In the genomic region with DNA sequence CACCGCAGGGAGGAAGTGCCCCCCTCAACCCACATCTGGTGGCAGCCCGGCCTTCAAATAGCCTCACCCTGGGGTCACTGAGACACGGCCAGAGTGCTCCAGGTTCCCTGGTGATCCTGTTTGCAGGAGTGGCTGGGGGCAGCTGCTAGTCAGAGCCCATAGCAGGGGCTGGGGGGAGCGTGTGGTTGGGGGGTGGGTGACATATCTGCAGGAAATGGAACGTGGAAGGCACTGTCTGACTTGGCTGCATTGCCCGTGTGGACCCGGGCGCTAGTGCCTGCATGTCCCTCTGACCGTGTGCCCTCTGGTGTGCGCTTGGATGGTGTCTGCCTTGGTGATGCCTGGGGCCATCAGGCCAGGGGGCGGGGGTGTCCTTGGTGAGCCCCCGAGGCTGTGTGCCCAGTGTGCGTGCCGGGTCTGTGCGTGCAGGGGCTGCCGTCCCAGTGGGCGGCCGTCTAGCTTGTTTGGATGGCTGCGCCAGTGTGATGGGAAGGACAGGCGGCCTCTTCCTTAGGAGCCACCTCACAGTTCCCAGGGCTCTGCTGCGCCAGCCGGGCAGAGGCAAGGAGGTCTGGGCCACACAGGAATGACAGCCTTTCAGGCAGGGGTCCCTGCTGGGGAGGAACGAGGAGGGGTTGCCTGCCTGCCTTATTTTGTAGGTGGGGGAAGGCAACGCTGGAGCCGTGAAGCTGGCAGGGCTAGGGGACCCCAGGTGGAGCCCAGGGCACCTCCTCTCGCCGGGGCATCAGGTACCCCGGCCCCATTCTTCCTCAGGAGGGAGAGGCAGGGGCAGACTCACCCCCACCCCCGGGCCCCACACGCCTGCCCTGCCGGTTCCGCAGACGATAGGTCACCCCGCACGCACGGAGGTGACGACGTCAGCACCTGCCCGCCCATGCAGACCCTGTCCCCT, we compare ENCODE assay signal across 8 cellular contexts. TPM values are rescaled to one million over a fixed set of nuclear protein-coding genes. Genes with fewer than 3 reads are reported as not detected.
DNase-seq lines count a peak whose midpoint lies in the region; ATAC-seq and TF ChIP-seq lines count a peak whose summit lies in the region.

No MANE protein-coding gene starts in this region.

- H3K9me3 Mint-ChIP-seq in activated CD4-positive, alpha-beta memory T cell treated with anti-CD3 and anti-CD28 coated beads for 36 hours, result no peaks in the 10 kb centered on the region

- intact Hi-C loops in activated CD4-positive, alpha-beta memory T cell treated with anti-CD3 and anti-CD28 coated beads for 36 hours (cut with micrococcal nuclease), result no loop called here
- intact Hi-C loops in heart left ventricle (cut with DNase I), result no loop called here

- peaks cover 0 to 16% (median 0%) of the 10 kb centered on the region in 9 donors for H3K27me3 ChIP-seq in heart left ventricle

- no peak overlapping the region for H3K27ac Mint-ChIP-seq in activated CD4-positive, alpha-beta memory T cell treated with anti-CD3 and anti-CD28 coated beads for 36 hours

- H3K27ac ChIP-seq in heart left ventricle, result peak overlapping the region in 7 of 12 donors; percentile 8 to 56 (median 34)

- peak overlapping the region; percentile 67 for H3K4me3 Mint-ChIP-seq in activated CD4-positive, alpha-beta memory T cell treated with anti-CD3 and anti-CD28 coated beads for 36 hours

- no peak for TF ChIP-seq POLR2A in heart left ventricle (IDR thresholded peaks at IDR 0.05)

- 41 to 53% (median 49%) methylated on average over 24 to 39 of the region's 39 CpGs for WGBS in heart left ventricle, 4 donors

- H3K4me3 ChIP-seq in heart left ventricle (peak overlapping the region in 9 of 12 donors; percentile 2 to 39 (median 25)), retinal pigment epithelial cell (ENCODE audit: low read length) (peak overlapping the region; percentile 60)

- TF ChIP-seq CTCF in heart left ventricle (IDR thresholded peaks at IDR 0.05) (no peak), retinal pigment epithelial cell (conservative IDR thresholded peaks at IDR 0.05; ENCODE audit: low read depth, low read length) (no peak)

- H3K4me1 ChIP-seq in heart left ventricle, result peaks cover 0 to 56% (median 16%) of the 10 kb centered on the region in 12 donors

- H3K36me3 ChIP-seq in heart left ventricle, result peaks cover 0 to 32% (median 8%) of the 10 kb centered on the region in 9 donors

- ATAC-seq in heart left ventricle, result peak in 2 of 4 donors; percentile 1 to 3

- CTCF ChIA-PET in activated CD4-positive, alpha-beta memory T cell treated with anti-CD3 and anti-CD28 coated beads for 36 hours (lab: Charles Lee), result interaction anchor here (0.6 to 3.1 kb wide), 5 partner anchors 11 to 690 kb away, joined by 3 to 13 read pairs (median 9); no protein-coding TSS in a partner anchor

- POLR2A ChIA-PET in activated CD4-positive, alpha-beta memory T cell treated with anti-CD3 and anti-CD28 coated beads for 36 hours (lab: Charles Lee), result no interaction called here

- H3K36me3 Mint-ChIP-seq in activated CD4-positive, alpha-beta memory T cell treated with anti-CD3 and anti-CD28 coated beads for 36 hours, result no peaks in the 10 kb centered on the region

- peaks cover 17% of the 10 kb centered on the region for H3K4me1 Mint-ChIP-seq in activated CD4-positive, alpha-beta memory T cell treated with anti-CD3 and anti-CD28 coated beads for 36 hours (ENCODE audit: low read depth)

- peaks cover 10% of the 10 kb centered on the region for H3K27me3 Mint-ChIP-seq in activated CD4-positive, alpha-beta memory T cell treated with anti-CD3 and anti-CD28 coated beads for 36 hours

- peak; percentile 20 for DNase-seq in NCI-H2196 (lab: John Stamatoyannopoulos, UW; ENCODE audit: unreplicated experiment)
- no peak for DNase-seq in NCI-H2196 treated with DMSO at 0.1 percent for 48 hours (lab: John Stamatoyannopoulos, UW; ENCODE audit: unreplicated experiment)
- DNase-seq in activated CD4-positive, alpha-beta memory T cell treated with anti-CD3 and anti-CD28 coated beads for 36 hours, result no peak
- peak in 1 of 5 donors; percentile 15 for DNase-seq in heart left ventricle
- DNase-seq in retinal pigment epithelial cell (ENCODE audit: low read depth), result no peak
- DNase-seq in HPDE6-E6E7 (ENCODE audit: extremely low spot score), result no peak
- DNase-seq in amniotic stem cell (lab: John Stamatoyannopoulos, UW), result no peak
- no peak for DNase-seq in GM19238 (ENCODE audit: insufficient read length, low spot score)

- no peaks in the 10 kb centered on the region for H3K9me3 ChIP-seq in heart left ventricle

RNA-seq across cellular contexts. Expression of a gene that starts 0.6 kb away (rescaled TPM):
- total RNA-seq in activated CD4-positive, alpha-beta memory T cell treated with anti-CD3 and anti-CD28 coated beads for 36 hours, result 1 to 10 TPM; 1.3 to 1.6 TPM
- 1,000 to 10,000 TPM in 3 of 9 donors, 100 to 1,000 TPM in 6; 294 to 1,429 (median 742) TPM for total RNA-seq in heart left ventricle
- 100 to 1,000 TPM; 505 to 873 TPM for polyA plus RNA-seq in heart left ventricle

RNA-seq across cellular contexts. Expression of a gene that starts 14.7 kb away (rescaled TPM):
- 10 to 100 TPM; 12.9 to 14.5 TPM for total RNA-seq in activated CD4-positive, alpha-beta memory T cell treated with anti-CD3 and anti-CD28 coated beads for 36 hours
- 10 to 100 TPM; 10.1 to 18.0 (median 14.3) TPM for total RNA-seq in heart left ventricle
- 10 to 100 TPM; 13.2 to 14.9 TPM for polyA plus RNA-seq in heart left ventricle

Comparison
In these comparisons a context has a peak if more than half of its experiments do, and no peak if none do; other contexts are left out.
1. RNA of a gene that starts 0.6 kb away (total RNA-seq): 294 to 1,429 TPM in heart left ventricle; 1.3 to 1.6 TPM in activated CD4-positive, alpha-beta memory T cell treated with anti-CD3 and anti-CD28 coated beads for 36 hours; every median in the first group is over 100 times any median in the second.